10 cellular contexts compared by ENCODE assay signal in the genomic region with DNA sequence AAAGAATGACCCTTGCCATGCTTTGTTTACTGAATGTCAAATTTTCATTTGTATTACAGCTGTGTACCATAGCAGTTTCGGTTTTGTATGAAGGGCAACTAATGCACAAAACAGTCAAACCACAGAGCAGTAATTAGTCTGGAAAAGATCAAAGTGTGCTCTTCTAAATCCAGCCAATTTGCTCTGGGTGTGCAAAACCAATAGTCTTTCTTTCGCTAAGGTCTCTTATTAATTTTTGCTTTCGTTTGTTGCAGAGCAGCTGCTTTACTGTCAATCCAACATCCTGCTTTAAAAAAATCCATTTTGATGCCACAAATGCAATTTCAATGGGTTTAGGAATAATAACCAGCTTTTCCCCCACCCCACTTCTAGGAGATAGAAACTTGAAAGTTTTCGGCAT.
DNase-seq lines count a peak whose midpoint lies in the region; ATAC-seq and TF ChIP-seq lines count a peak whose summit lies in the region.
"Had no signal": no experiment of that assay in that cellular context is flagged by ENCODE, and none has a peak within 500 bp of the region (broad histone marks: within the 10 kb centered on the region; RNA-seq: fewer than 3 reads in every experiment).

No MANE protein-coding gene starts in this region.

- H3K9me3 Mint-ChIP-seq in immature natural killer cell = peaks cover 0 to under 1% (median 0%) of the 10 kb centered on the region in 6 donors
- no peaks in the 10 kb centered on the region for H3K9me3 Mint-ChIP-seq in endodermal cell
- H3K9me3 Mint-ChIP-seq: activated naive CD4-positive, alpha-beta T cell treated with anti-CD3 and anti-CD28 coated beads, Interleukin-2, amount 50 U/mL, for 72 hours had no signal

- H3K56ac ChIP-seq in IMR-90 (ENCODE audit: extremely low read depth, insufficient read depth, low read length) = no peak overlapping the region

- H3K27ac Mint-ChIP-seq in immature natural killer cell (no peak overlapping the region), endodermal cell (no peak overlapping the region)
- H3K27ac Mint-ChIP-seq: activated naive CD4-positive, alpha-beta T cell treated with anti-CD3 and anti-CD28 coated beads, Interleukin-2, amount 50 U/mL, for 72 hours had no signal

- no peak overlapping the region for H3K18ac ChIP-seq in IMR-90 (ENCODE audit: low read depth, low read length)

- no peak for TF ChIP-seq CTCF in GM06990 (IDR thresholded peaks at IDR 0.05; ENCODE audit: insufficient read depth, low read length, poor library complexity, severe bottlenecking)
- TF ChIP-seq CTCF in IMR-90 (conservative IDR thresholded peaks at IDR 0.05; ENCODE audit: low read depth, low read length) = no peak
- no peak for TF ChIP-seq CTCF in endodermal cell (conservative IDR thresholded peaks at IDR 0.05)

- H3K4ac ChIP-seq in IMR-90 (ENCODE audit: low read depth, low read length) = no peak overlapping the region

- TF ChIP-seq RAD21 in IMR-90 (IDR thresholded peaks at IDR 0.05; ENCODE audit: low read length) = no peak

- H2BK5ac ChIP-seq in IMR-90 (ENCODE audit: low read depth, low read length, poor library complexity, severe bottlenecking) = no peak overlapping the region

- H3K27ac ChIP-seq in IMR-90 (ENCODE audit: insufficient read depth, low read length) = no peak overlapping the region
- peak overlapping the region; percentile 83 for H3K27ac ChIP-seq in cingulate gyrus (ENCODE audit: low read depth, low read length)
- no peak overlapping the region for H3K27ac ChIP-seq in endodermal cell (ENCODE audit: low read depth, low read length)

- H3K9ac ChIP-seq in IMR-90 (ENCODE audit: low read depth, low read length) (no peak overlapping the region), endodermal cell (ENCODE audit: extremely low read depth, low read length, poor library complexity, severe bottlenecking) (no peak overlapping the region)

- no peak overlapping the region for H2BK20ac ChIP-seq in IMR-90 (ENCODE audit: low read depth, low read length)

- ATAC-seq in GM19467 (IDR thresholded peaks at IDR 0.05; ENCODE audit: unreplicated experiment) (peak; percentile 66), IMR-90 (ENCODE audit: low read depth) (no peak), HG02938 (IDR thresholded peaks at IDR 0.05; ENCODE audit: unreplicated experiment) (no peak)
- ATAC-seq: activated naive CD4-positive, alpha-beta T cell treated with anti-CD3 and anti-CD28 coated beads, Interleukin-2, amount 50 U/mL, for 72 hours had no signal

- H4K5ac ChIP-seq in IMR-90 (ENCODE audit: low read depth, low read length) = no peak overlapping the region

- no peaks in the 10 kb centered on the region for H3K4me1 Mint-ChIP-seq in immature natural killer cell
- peaks cover 4% of the 10 kb centered on the region for H3K4me1 Mint-ChIP-seq in endodermal cell

- no peak overlapping the region for H3K23ac ChIP-seq in IMR-90 (ENCODE audit: low read depth, low read length)

- H3K79me1 ChIP-seq in IMR-90 (ENCODE audit: low read depth in 1 of 2, low read length in 2 of 2) = no peaks in the 10 kb centered on the region

- no peaks in the 10 kb centered on the region for H3K4me1 ChIP-seq in IMR-90 (ENCODE audit: control insufficient read depth, insufficient read depth, low read length)
- no peaks in the 10 kb centered on the region for H3K4me1 ChIP-seq in endodermal cell (ENCODE audit: control insufficient read depth, insufficient read depth, low read length)
- H3K4me1 ChIP-seq: esophagus squamous epithelium had no signal

- no peak overlapping the region for H3K14ac ChIP-seq in IMR-90 (replicated peaks; ENCODE audit: low read depth, low read length)

- H2BK15ac ChIP-seq in IMR-90 (ENCODE audit: low read depth, low read length) = no peak overlapping the region

- no peak overlapping the region for H4K91ac ChIP-seq in IMR-90 (ENCODE audit: insufficient read depth, low read depth, low read length)

- H3K36me3 Mint-ChIP-seq in immature natural killer cell (no peaks in the 10 kb centered on the region), endodermal cell (ENCODE audit: low read depth) (no peaks in the 10 kb centered on the region)
- H3K36me3 Mint-ChIP-seq: activated naive CD4-positive, alpha-beta T cell treated with anti-CD3 and anti-CD28 coated beads, Interleukin-2, amount 50 U/mL, for 72 hours had no signal

- H3K4me3 Mint-ChIP-seq in immature natural killer cell = no peak overlapping the region
- H3K4me3 Mint-ChIP-seq in endodermal cell = no peak overlapping the region

- DNase-seq in GM06990 (ENCODE audit: extremely low read depth, insufficient read length) (peak; percentile 56), IMR-90 (no peak), immature natural killer cell (no peak), endodermal cell (no peak)
- no peak for DNase-seq in activated CD4-positive, alpha-beta T cell treated with anti-CD3 and anti-CD28 coated beads for 1 hour
- DNase-seq: esophagus squamous epithelium had no signal

- in situ Hi-C loops in IMR-90 (cut with MboI; ENCODE audit: low sequenced_read_pairs) = no loop called here

- CTCF ChIA-PET in IMR-90 (lab: Yijun Ruan, JAX) = no interaction called here

- H3K27me3 ChIP-seq in GM06990 (replicated peaks; ENCODE audit: control insufficient read depth, insufficient read depth, low read length) (no peaks in the 10 kb centered on the region), IMR-90 (ENCODE audit: control insufficient read depth, insufficient read depth, low read length) (no peaks in the 10 kb centered on the region), endodermal cell (ENCODE audit: control insufficient read depth, insufficient read depth, low read length, poor library complexity, severe bottlenecking) (peaks cover 9% of the 10 kb centered on the region)

- no peak overlapping the region for H2AK5ac ChIP-seq in IMR-90 (ENCODE audit: low read depth, low read length)

- no peaks in the 10 kb centered on the region for H3K36me3 ChIP-seq in GM06990 (ENCODE audit: control insufficient read depth, insufficient read depth, low read length)
- no peaks in the 10 kb centered on the region for H3K36me3 ChIP-seq in IMR-90 (ENCODE audit: control insufficient read depth, insufficient read depth, low read length)
- H3K36me3 ChIP-seq in endodermal cell (ENCODE audit: control insufficient read depth, insufficient read depth, low read length) = no peaks in the 10 kb centered on the region
- H3K36me3 ChIP-seq: esophagus squamous epithelium had no signal

- TF ChIP-seq POLR2A in IMR-90 (IDR thresholded peaks at IDR 0.05; ENCODE audit: low read depth, low read length) = no peak

- H3K4me2 ChIP-seq in IMR-90 (ENCODE audit: low read depth, low read length) = peak overlapping the region; percentile 86

- H2BK120ac ChIP-seq in IMR-90 (ENCODE audit: low read depth, low read length) = no peak overlapping the region

- no peak overlapping the region for H4K8ac ChIP-seq in IMR-90 (ENCODE audit: low read depth in 2 of 2, low read length in 2 of 2)

- no peaks in the 10 kb centered on the region for H4K20me1 ChIP-seq in IMR-90 (ENCODE audit: insufficient read depth, low read length)

- intact Hi-C loops in IMR-90 (cut with micrococcal nuclease) = no loop called here

- H3K9me1 ChIP-seq in IMR-90 (ENCODE audit: insufficient read depth, low read length) = no peaks in the 10 kb centered on the region

- H3K4me3 ChIP-seq in GM06990 (replicated peaks; ENCODE audit: low read depth, low read length) (no peak overlapping the region; the same call in 1 of the 2 replicates), IMR-90 (ENCODE audit: insufficient read depth, low read depth, low read length) (peak overlapping the region; percentile 43; the same call in 1 of the 2 replicates), endodermal cell (ENCODE audit: low read length) (no peak overlapping the region)

- H3K9me3 ChIP-seq in IMR-90 (ENCODE audit: control insufficient read depth, insufficient read depth, low read length) (no peaks in the 10 kb centered on the region), endodermal cell (ENCODE audit: control insufficient read depth, low read length) (no peaks in the 10 kb centered on the region)
- H3K9me3 ChIP-seq: esophagus squamous epithelium had no signal

- H3K27me3 Mint-ChIP-seq in immature natural killer cell (ENCODE audit: low read depth in 3 of 3) (peaks cover 1 to 6% (median 3%) of the 10 kb centered on the region in 3 donors), endodermal cell (ENCODE audit: insufficient read depth) (peaks cover 6% of the 10 kb centered on the region)

- no CpG with 5 or more reads among the region's 4 CpGs for WGBS in IMR-90 (ENCODE audit: extremely low coverage in 2 of 2, insufficient read length in 1 of 2), 2 experiments
- WGBS in endodermal cell (ENCODE audit: insufficient coverage in 1 of 2, insufficient read length in 1 of 2), 2 experiments = 69 to 71% methylated on average over 4 of the region's 4 CpGs

- dilution Hi-C loops in IMR-90 (cut with HindIII; ENCODE audit: low sequenced_read_pairs, unreplicated experiment) = no loop called here

- H2AK9ac ChIP-seq in IMR-90 (replicated peaks; ENCODE audit: low read depth, low read length, poor library complexity) = no peak overlapping the region

- BruUV-seq in IMR-90 (replicated peaks; lab: Mats Ljungman, UMichigan) = no TSS peak

- H2AFZ ChIP-seq in IMR-90 (replicated peaks; ENCODE audit: low read length, poor library complexity) = no peak overlapping the region

- POLR2A ChIA-PET in IMR-90 (lab: Charles Lee; ENCODE audit: unreplicated experiment) = no interaction called here

TF ChIP-seq in IMR-90, 13 proteins besides CTCF, POLR2A, EP300 and RAD21:
- TF ChIP-seq NFE2L2 (IDR thresholded peaks at IDR 0.05; ENCODE audit: low read depth, low read length) (no peak), CHD1 (IDR thresholded peaks at IDR 0.05; ENCODE audit: low read depth, low read length) (no peak), BHLHE40 (IDR thresholded peaks at IDR 0.05; ENCODE audit: low read depth, low read length) (no peak), RFX5 (IDR thresholded peaks at IDR 0.05; ENCODE audit: low read depth, low read length) (no peak), MAZ (IDR thresholded peaks at IDR 0.05; ENCODE audit: borderline replicate concordance, low read depth, low read length) (no peak)
- TF ChIP-seq, protein P1, sequence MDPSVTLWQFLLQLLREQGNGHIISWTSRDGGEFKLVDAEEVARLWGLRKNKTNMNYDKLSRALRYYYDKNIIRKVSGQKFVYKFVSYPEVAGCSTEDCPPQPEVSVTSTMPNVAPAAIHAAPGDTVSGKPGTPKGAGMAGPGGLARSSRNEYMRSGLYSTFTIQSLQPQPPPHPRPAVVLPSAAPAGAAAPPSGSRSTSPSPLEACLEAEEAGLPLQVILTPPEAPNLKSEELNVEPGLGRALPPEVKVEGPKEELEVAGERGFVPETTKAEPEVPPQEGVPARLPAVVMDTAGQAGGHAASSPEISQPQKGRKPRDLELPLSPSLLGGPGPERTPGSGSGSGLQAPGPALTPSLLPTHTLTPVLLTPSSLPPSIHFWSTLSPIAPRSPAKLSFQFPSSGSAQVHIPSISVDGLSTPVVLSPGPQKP (IDR thresholded peaks at IDR 0.05; ENCODE audit: borderline replicate concordance, low read depth, low read length) = no peak
